Comparison of ENCODE assay signal across 11 cellular contexts in the genomic region with DNA sequence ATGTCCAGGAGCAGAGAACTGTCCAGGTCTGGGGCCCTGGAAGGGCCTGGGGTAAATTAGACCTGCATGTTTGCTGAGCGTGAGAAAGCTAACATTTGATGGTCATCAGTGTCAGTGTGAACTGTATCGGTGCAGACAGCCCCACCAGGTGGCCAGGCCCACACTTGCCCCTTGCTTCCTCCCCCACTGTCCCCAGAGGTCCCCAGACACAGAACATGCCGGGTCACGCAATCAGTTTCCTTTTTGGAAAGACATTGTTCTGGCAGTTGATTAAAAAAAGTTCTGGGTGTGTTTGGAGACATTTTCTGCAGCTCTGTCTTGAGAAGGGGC. TPM values are rescaled to one million over a fixed set of nuclear protein-coding genes. Genes with fewer than 3 reads are reported as not detected.
DNase-seq lines count a peak whose midpoint lies in the region; ATAC-seq and TF ChIP-seq lines count a peak whose summit lies in the region.
"Had no signal": no experiment of that assay in that cellular context is flagged by ENCODE, and none has a peak within 500 bp of the region (broad histone marks: within the 10 kb centered on the region; RNA-seq: fewer than 3 reads in every experiment).

No MANE protein-coding gene starts in this region.

- 32 to 52% (median 49%) methylated on average over 4 of the region's 4 CpGs for WGBS in spleen, 5 donors

- peaks cover 9% of the 10 kb centered on the region for H3K4me1 Mint-ChIP-seq in activated CD8-positive, alpha-beta memory T cell treated with anti-CD3 and anti-CD28 coated beads, Interleukin-2, amount 10 ng/mL, durations not matched to agents 7 days and 5 days
- H3K4me1 Mint-ChIP-seq in natural killer cell treated with Interleukin-12 subunit alpha and Interleukin-12 subunit beta and Interleukin-15 and Interleukin-18, amount 100 ng/mL, for 72 hours (ENCODE audit: low read depth in 2 of 2), result peaks cover 5 to 8% of the 10 kb centered on the region in 2 donors

- H3K27ac Mint-ChIP-seq in activated CD8-positive, alpha-beta memory T cell treated with anti-CD3 and anti-CD28 coated beads, Interleukin-2, amount 10 ng/mL, durations not matched to agents 7 days and 5 days, result no peak overlapping the region
- H3K27ac Mint-ChIP-seq in natural killer cell treated with Interleukin-12 subunit alpha and Interleukin-12 subunit beta and Interleukin-15 and Interleukin-18, amount 100 ng/mL, for 72 hours, result no peak overlapping the region
- H3K27ac Mint-ChIP-seq: activated naive CD8-positive, alpha-beta T cell treated with anti-CD3 and anti-CD28 coated beads for 36 hours had no signal

- no peak overlapping the region for H3K4me3 Mint-ChIP-seq in activated CD8-positive, alpha-beta memory T cell treated with anti-CD3 and anti-CD28 coated beads, Interleukin-2, amount 10 ng/mL, durations not matched to agents 7 days and 5 days
- no peak overlapping the region for H3K4me3 Mint-ChIP-seq in natural killer cell treated with Interleukin-12 subunit alpha and Interleukin-12 subunit beta and Interleukin-15 and Interleukin-18, amount 100 ng/mL, for 72 hours
- H3K4me3 Mint-ChIP-seq: activated naive CD8-positive, alpha-beta T cell treated with anti-CD3 and anti-CD28 coated beads for 36 hours had no signal

- no peaks in the 10 kb centered on the region for H3K9me3 Mint-ChIP-seq in activated CD8-positive, alpha-beta memory T cell treated with anti-CD3 and anti-CD28 coated beads, Interleukin-2, amount 10 ng/mL, durations not matched to agents 7 days and 5 days (ENCODE audit: low read depth)
- no peaks in the 10 kb centered on the region for H3K9me3 Mint-ChIP-seq in natural killer cell treated with Interleukin-12 subunit alpha and Interleukin-12 subunit beta and Interleukin-15 and Interleukin-18, amount 100 ng/mL, for 72 hours
- H3K9me3 Mint-ChIP-seq: activated naive CD8-positive, alpha-beta T cell treated with anti-CD3 and anti-CD28 coated beads for 36 hours had no signal

- H3K36me3 ChIP-seq in spleen, result no peaks in the 10 kb centered on the region
- H3K36me3 ChIP-seq: SJSA1 had no signal

- peak overlapping the region in 4 of 8 donors; percentile 42 to 79 (median 68) for H3K27ac ChIP-seq in spleen
- H3K27ac ChIP-seq: SJSA1 had no signal

- peak; percentile 13 for TF ChIP-seq CTCF in fibroblast of pulmonary artery (IDR thresholded peaks at IDR 0.05; ENCODE audit: low read length, missing control alignments)
- no peak for TF ChIP-seq CTCF in spleen (IDR thresholded peaks at IDR 0.05 in 8 of 11, conservative IDR thresholded peaks at IDR 0.05 in 3 of 11)

- no peaks in the 10 kb centered on the region for H3K36me3 Mint-ChIP-seq in activated CD8-positive, alpha-beta memory T cell treated with anti-CD3 and anti-CD28 coated beads, Interleukin-2, amount 10 ng/mL, durations not matched to agents 7 days and 5 days
- no peaks in the 10 kb centered on the region for H3K36me3 Mint-ChIP-seq in natural killer cell treated with Interleukin-12 subunit alpha and Interleukin-12 subunit beta and Interleukin-15 and Interleukin-18, amount 100 ng/mL, for 72 hours
- H3K36me3 Mint-ChIP-seq: activated naive CD8-positive, alpha-beta T cell treated with anti-CD3 and anti-CD28 coated beads for 36 hours had no signal

- intact Hi-C loops in spleen (cut with DNase I; ENCODE audit: low total_unique reads), result no loop called here

- H3K27me3 ChIP-seq in spleen (replicated peaks in 1 of 7), result peaks cover 0 to 89% (median 48%) of the 10 kb centered on the region in 7 donors

- TF ChIP-seq POLR2A in spleen (IDR thresholded peaks at IDR 0.05) (no peak), erythroblast (IDR thresholded peaks at IDR 0.05; ENCODE audit: low read length) (no peak)

- ATAC-seq in activated CD8-positive, alpha-beta memory T cell treated with anti-CD3 and anti-CD28 coated beads, Interleukin-2, amount 10 ng/mL, durations not matched to agents 7 days and 5 days, result no peak
- ATAC-seq in natural killer cell treated with Interleukin-12 subunit alpha and Interleukin-12 subunit beta and Interleukin-15 and Interleukin-18, amount 100 ng/mL, for 72 hours, result no peak

- peak; percentile 9 for DNase-seq in activated CD8-positive, alpha-beta memory T cell treated with anti-CD3 and anti-CD28 coated beads, Interleukin-2, amount 50 U/mL, for 4 hours
- no peak for DNase-seq in activated CD8-positive, alpha-beta memory T cell treated with anti-CD3 and anti-CD28 coated beads, Interleukin-2, amount 10 ng/mL, durations not matched to agents 7 days and 5 days
- DNase-seq in NCI-H748 (lab: John Stamatoyannopoulos, UW; ENCODE audit: unreplicated experiment), result peak; percentile 87
- DNase-seq in fibroblast of pulmonary artery (ENCODE audit: low read depth), result no peak
- peak; percentile 61 for DNase-seq in spleen
- DNase-seq in erythroblast (lab: John Stamatoyannopoulos, UW), result no peak
- no peak for DNase-seq in DMS79 treated with DMSO at 0.1 percent for 48 hours (lab: John Stamatoyannopoulos, UW)
- no peak for DNase-seq in natural killer cell treated with Interleukin-12 subunit alpha and Interleukin-12 subunit beta and Interleukin-15 and Interleukin-18, amount 100 ng/mL, for 72 hours (ENCODE audit: low spot score)
- DNase-seq: activated naive CD8-positive, alpha-beta T cell treated with anti-CD3 and anti-CD28 coated beads for 36 hours; foreskin melanocyte had no signal

- H3K4me3 ChIP-seq in fibroblast of pulmonary artery (replicated peaks; ENCODE audit: low read depth, low read length) (peak overlapping the region; percentile 57), spleen (peak overlapping the region in 6 of 8 donors; percentile 45 to 71 (median 48))
- H3K4me3 ChIP-seq: SJSA1 had no signal

- H3K4me1 ChIP-seq in spleen, result peaks cover 6 to 53% (median 33%) of the 10 kb centered on the region in 6 donors

- H3K27me3 Mint-ChIP-seq in activated CD8-positive, alpha-beta memory T cell treated with anti-CD3 and anti-CD28 coated beads, Interleukin-2, amount 10 ng/mL, durations not matched to agents 7 days and 5 days, result peaks cover 52% of the 10 kb centered on the region
- H3K27me3 Mint-ChIP-seq in natural killer cell treated with Interleukin-12 subunit alpha and Interleukin-12 subunit beta and Interleukin-15 and Interleukin-18, amount 100 ng/mL, for 72 hours, result peaks cover 31 to 42% of the 10 kb centered on the region in 2 donors

- CTCF ChIA-PET in activated CD8-positive, alpha-beta memory T cell treated with anti-CD3 and anti-CD28 coated beads, Interleukin-2, amount 10 ng/mL, durations not matched to agents 7 days and 5 days (lab: Charles Lee), result interaction anchor here (0.9 to 3.4 kb wide), 10 partner anchors 9 to 157 kb away, joined by 3 to 27 read pairs (median 3); no protein-coding TSS in a partner anchor

- no peaks in the 10 kb centered on the region for H3K9me3 ChIP-seq in spleen

RNA-seq across cellular contexts. Expression of a gene that starts 1.5 kb away (rescaled TPM):
- 1 to 10 TPM; 4.2 to 6.5 TPM for total RNA-seq in activated CD8-positive, alpha-beta memory T cell treated with anti-CD3 and anti-CD28 coated beads, Interleukin-2, amount 10 ng/mL, durations not matched to agents 7 days and 5 days
- total RNA-seq in spleen, result 10 to 100 TPM in 6 of 7 donors, 1 to 10 TPM in 1; 1.4 to 52.3 (median 17.9) TPM
- polyA plus RNA-seq in spleen, result 10 to 100 TPM in 1 of 3 donors, 1 to 10 TPM in 2; 5.9 to 16.4 (median 7.0) TPM
- total RNA-seq in natural killer cell treated with Interleukin-12 subunit alpha and Interleukin-12 subunit beta and Interleukin-15 and Interleukin-18, amount 100 ng/mL, for 72 hours, result under 1 TPM in 1 of 2 donors, not detected in 1; 0.53 TPM

Comparison
In these comparisons a context has a peak if more than half of its experiments do, and no peak if none do; other contexts are left out.
1. DNase-seq: peak in activated CD8-positive, alpha-beta memory T cell treated with anti-CD3 and anti-CD28 coated beads, Interleukin-2, amount 50 U/mL, for 4 hours (single experiment), NCI-H748 (single experiment) and spleen (single experiment); none in activated CD8-positive, alpha-beta memory T cell treated with anti-CD3 and anti-CD28 coated beads, Interleukin-2, amount 10 ng/mL, durations not matched to agents 7 days and 5 days (single experiment), fibroblast of pulmonary artery (single experiment), erythroblast (0 of 2), DMS79 treated with DMSO at 0.1 percent for 48 hours (single experiment) and natural killer cell treated with Interleukin-12 subunit alpha and Interleukin-12 subunit beta and Interleukin-15 and Interleukin-18, amount 100 ng/mL, for 72 hours (single experiment).